20 cellular contexts compared by ENCODE assay signal in genomic region chr10:35270100-35270499, GRCh38.
DNase-seq lines count a peak whose midpoint lies in the region; ATAC-seq and TF ChIP-seq lines count a peak whose summit lies in the region.
"Had no signal": no experiment of that assay in that cellular context is flagged by ENCODE, and none has a peak within 500 bp of the region (broad histone marks: within the 10 kb centered on the region; RNA-seq: fewer than 3 reads in every experiment).

No MANE protein-coding gene starts in this region.

- peak overlapping the region; percentile 78 for H3K27ac ChIP-seq in SK-N-MC
- H3K27ac ChIP-seq: gastroesophageal sphincter had no signal

- no peaks in the 10 kb centered on the region for H3K36me3 ChIP-seq in SK-N-MC (ENCODE audit: insufficient read depth, low read length)
- H3K36me3 ChIP-seq: gastroesophageal sphincter had no signal

- H3K36me3 Mint-ChIP-seq in activated naive CD4-positive, alpha-beta T cell treated with anti-CD3 and anti-CD28 coated beads, Interleukin-2, amount 50 U/mL, for 72 hours = peaks cover 0 to 10% of the 10 kb centered on the region in 2 donors
- H3K36me3 Mint-ChIP-seq in glutamatergic neuron (ENCODE audit: unreplicated experiment) = no peaks in the 10 kb centered on the region
- H3K36me3 Mint-ChIP-seq: natural killer cell treated with Interleukin-12 subunit alpha and Interleukin-12 subunit beta and Interleukin-15 and Interleukin-18, amount 100 ng/mL, for 72 hours had no signal

- peak overlapping the region in 1 of 2 donors; percentile 4 for H3K27ac Mint-ChIP-seq in activated naive CD4-positive, alpha-beta T cell treated with anti-CD3 and anti-CD28 coated beads, Interleukin-2, amount 50 U/mL, for 72 hours
- peak overlapping the region; percentile 94 for H3K27ac Mint-ChIP-seq in glutamatergic neuron (ENCODE audit: unreplicated experiment)
- H3K27ac Mint-ChIP-seq: HFFc6; memory B cell; natural killer cell treated with Interleukin-12 subunit alpha and Interleukin-12 subunit beta and Interleukin-15 and Interleukin-18, amount 100 ng/mL, for 72 hours had no signal

- peaks cover 18% of the 10 kb centered on the region for H3K27me3 Mint-ChIP-seq in glutamatergic neuron (ENCODE audit: unreplicated experiment)

- peaks cover 38% of the 10 kb centered on the region for H3K4me1 Mint-ChIP-seq in glutamatergic neuron (ENCODE audit: low read depth, unreplicated experiment)

- H3K9ac ChIP-seq in SK-N-MC (ENCODE audit: insufficient read length) = no peak overlapping the region

- peak in 1 of 2 donors; percentile 11 for DNase-seq in activated naive CD4-positive, alpha-beta T cell treated with anti-CD3 and anti-CD28 coated beads, Interleukin-2, amount 50 U/mL, for 72 hours (ENCODE audit: low spot score in 2 of 2)
- no peak for DNase-seq in activated naive CD4-positive, alpha-beta T cell (lab: John Stamatoyannopoulos, UW)
- DNase-seq in SK-N-MC (ENCODE audit: low read depth, low spot score) = no peak
- no peak for DNase-seq in glutamatergic neuron
- no peak for DNase-seq in DMS79 (lab: John Stamatoyannopoulos, UW)
- DNase-seq in G401 (ENCODE audit: low spot score) = no peak
- DNase-seq: activated CD4-positive, alpha-beta T cell treated with anti-CD3 and anti-CD28 coated beads for 48 hours; amygdala; caudate nucleus; DMS79 treated with DMSO at 0.1 percent for 48 hours; HFFc6; NCI-H1092 treated with DMSO at 0.1 percent for 48 hours; NCI-H2081; NCI-H510A treated with DMSO at 0.1 percent for 48 hours; posterior cingulate gyrus; stimulated activated CD4-positive, alpha-beta T cell treated with anti-CD3 and anti-CD28 coated beads, Interleukin-4, amount 100 ng/mL, for 1 hour had no signal

- ATAC-seq in activated naive CD4-positive, alpha-beta T cell treated with anti-CD3 and anti-CD28 coated beads, Interleukin-2, amount 50 U/mL, for 72 hours = peak; percentile 63 to 90
- ATAC-seq in GM21737 (IDR thresholded peaks at IDR 0.05; ENCODE audit: unreplicated experiment) = no peak
- ATAC-seq: gastroesophageal sphincter; natural killer cell treated with Interleukin-12 subunit alpha and Interleukin-12 subunit beta and Interleukin-15 and Interleukin-18, amount 100 ng/mL, for 72 hours had no signal

- in situ Hi-C loops in G401 (cut with HindIII; ENCODE audit: low sequenced_read_pairs) = no loop called here

- no peaks in the 10 kb centered on the region for H3K9me3 ChIP-seq in SK-N-MC (ENCODE audit: low read depth, low read length)
- H3K9me3 ChIP-seq: gastroesophageal sphincter had no signal

- peak overlapping the region; percentile 60 for H3K4me3 Mint-ChIP-seq in glutamatergic neuron (ENCODE audit: unreplicated experiment)
- H3K4me3 Mint-ChIP-seq: HFFc6; memory B cell; natural killer cell treated with Interleukin-12 subunit alpha and Interleukin-12 subunit beta and Interleukin-15 and Interleukin-18, amount 100 ng/mL, for 72 hours had no signal

- no peak for TF ChIP-seq CTCF in glutamatergic neuron (IDR thresholded peaks at IDR 0.05; ENCODE audit: partially characterized antibody, unreplicated experiment)

- no peak overlapping the region for H3K4me3 ChIP-seq in SK-N-MC
- H3K4me3 ChIP-seq: gastroesophageal sphincter had no signal

- no peaks in the 10 kb centered on the region for H3K9me3 Mint-ChIP-seq in activated naive CD4-positive, alpha-beta T cell treated with anti-CD3 and anti-CD28 coated beads, Interleukin-2, amount 50 U/mL, for 72 hours
- H3K9me3 Mint-ChIP-seq in glutamatergic neuron (ENCODE audit: unreplicated experiment) = peaks cover 29% of the 10 kb centered on the region
- H3K9me3 Mint-ChIP-seq: HFFc6; natural killer cell treated with Interleukin-12 subunit alpha and Interleukin-12 subunit beta and Interleukin-15 and Interleukin-18, amount 100 ng/mL, for 72 hours had no signal
